In the genomic region with DNA sequence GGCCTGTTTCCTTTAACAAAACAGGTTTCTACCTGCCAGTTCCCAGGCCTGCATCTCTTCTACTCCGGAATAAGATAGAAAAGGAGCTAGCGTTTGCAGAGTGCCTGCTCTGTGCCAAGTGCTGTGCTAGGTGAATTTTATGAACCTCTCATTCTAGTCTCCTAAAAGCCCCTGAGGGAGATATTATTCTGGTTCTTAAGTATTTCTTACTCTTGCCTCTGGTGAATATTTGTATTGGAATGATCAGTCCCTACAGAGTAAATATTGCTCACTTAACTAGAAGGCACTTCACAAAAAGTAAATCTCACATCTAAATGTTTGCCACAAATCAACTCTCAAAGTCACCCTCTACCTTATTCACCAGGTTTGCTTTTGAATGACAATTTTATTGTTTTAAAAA, we compare ENCODE assay signal across 14 cellular contexts.
DNase-seq lines count a peak whose midpoint lies in the region; ATAC-seq and TF ChIP-seq lines count a peak whose summit lies in the region.
"Had no signal": no experiment of that assay in that cellular context is flagged by ENCODE, and none has a peak within 500 bp of the region (broad histone marks: within the 10 kb centered on the region; RNA-seq: fewer than 3 reads in every experiment).

No MANE protein-coding gene starts in this region.

- no peak overlapping the region for H3K4me3 ChIP-seq in epithelial cell of esophagus (ENCODE audit: low read length)
- H3K4me3 ChIP-seq: BLaER1 had no signal

- ATAC-seq in natural killer cell treated with Interleukin-12 subunit alpha and Interleukin-12 subunit beta and Interleukin-15 and Interleukin-18, amount 100 ng/mL, for 72 hours, result no peak
- no peak for ATAC-seq in natural killer cell
- ATAC-seq in GM18517 (IDR thresholded peaks at IDR 0.05; ENCODE audit: unreplicated experiment), result no peak
- ATAC-seq: HCT116 had no signal

- no peaks in the 10 kb centered on the region for H3K27me3 Mint-ChIP-seq in T-helper 2 cell treated with Interferon-gamma antibody and Interleukin-4, amounts not matched to agents 5 μg/mL and 100 μg/mL, for 36 hours (ENCODE audit: low read depth)
- H3K27me3 Mint-ChIP-seq in natural killer cell treated with Interleukin-12 subunit alpha and Interleukin-12 subunit beta and Interleukin-15 and Interleukin-18, amount 100 ng/mL, for 72 hours, result no peaks in the 10 kb centered on the region
- H3K27me3 Mint-ChIP-seq in natural killer cell (ENCODE audit: low read depth in 2 of 2), result no peaks in the 10 kb centered on the region

- TF ChIP-seq CTCF in natural killer cell (IDR thresholded peaks at IDR 0.05), result no peak
- no peak for TF ChIP-seq CTCF in epithelial cell of esophagus (IDR thresholded peaks at IDR 0.05; ENCODE audit: insufficient read depth, low read depth, low read length, missing control alignments)

- peaks cover 57% of the 10 kb centered on the region for H3K4me1 Mint-ChIP-seq in T-helper 2 cell treated with Interferon-gamma antibody and Interleukin-4, amounts not matched to agents 5 μg/mL and 100 μg/mL, for 36 hours (ENCODE audit: low read depth)
- H3K4me1 Mint-ChIP-seq in natural killer cell treated with Interleukin-12 subunit alpha and Interleukin-12 subunit beta and Interleukin-15 and Interleukin-18, amount 100 ng/mL, for 72 hours (ENCODE audit: low read depth in 2 of 2), result peaks cover 45 to 50% of the 10 kb centered on the region in 2 donors
- peaks cover 34 to 37% of the 10 kb centered on the region in 2 donors for H3K4me1 Mint-ChIP-seq in natural killer cell

- intact Hi-C loops in natural killer cell (cut with micrococcal nuclease), result no loop called here

- no peak for DNase-seq in T-helper 2 cell treated with Interferon-gamma antibody and Interleukin-4, amounts not matched to agents 5 μg/mL and 100 μg/mL, for 36 hours (ENCODE audit: low spot score)
- DNase-seq in T-helper 2 cell (no peak), natural killer cell (no peak), epithelial cell of esophagus (ENCODE audit: low read depth) (peak; percentile 29), NCI-H1930 (lab: John Stamatoyannopoulos, UW) (no peak)
- no peak for DNase-seq in natural killer cell treated with Interleukin-12 subunit alpha and Interleukin-12 subunit beta and Interleukin-15 and Interleukin-18, amount 100 ng/mL, for 72 hours (ENCODE audit: low spot score)
- DNase-seq: 8988T; AML-193; CD4-positive, CD25-positive, alpha-beta regulatory T cell; DMS53; GF-D8 had no signal

- H3K9me3 Mint-ChIP-seq in T-helper 2 cell treated with Interferon-gamma antibody and Interleukin-4, amounts not matched to agents 5 μg/mL and 100 μg/mL, for 36 hours, result peaks cover 22% of the 10 kb centered on the region
- peaks cover 5% of the 10 kb centered on the region for H3K9me3 Mint-ChIP-seq in natural killer cell treated with Interleukin-12 subunit alpha and Interleukin-12 subunit beta and Interleukin-15 and Interleukin-18, amount 100 ng/mL, for 72 hours
- H3K9me3 Mint-ChIP-seq in natural killer cell, result no peaks in the 10 kb centered on the region

- peak overlapping the region; percentile 33 for H3K27ac Mint-ChIP-seq in T-helper 2 cell treated with Interferon-gamma antibody and Interleukin-4, amounts not matched to agents 5 μg/mL and 100 μg/mL, for 36 hours
- H3K27ac Mint-ChIP-seq in natural killer cell treated with Interleukin-12 subunit alpha and Interleukin-12 subunit beta and Interleukin-15 and Interleukin-18, amount 100 ng/mL, for 72 hours, result peak overlapping the region; percentile 29 to 61
- no peak overlapping the region for H3K27ac Mint-ChIP-seq in natural killer cell
- H3K27ac Mint-ChIP-seq: CD4-positive, CD25-positive, alpha-beta regulatory T cell had no signal

- no peak overlapping the region for H3K4me3 Mint-ChIP-seq in T-helper 2 cell treated with Interferon-gamma antibody and Interleukin-4, amounts not matched to agents 5 μg/mL and 100 μg/mL, for 36 hours
- no peak overlapping the region for H3K4me3 Mint-ChIP-seq in natural killer cell treated with Interleukin-12 subunit alpha and Interleukin-12 subunit beta and Interleukin-15 and Interleukin-18, amount 100 ng/mL, for 72 hours
- H3K4me3 Mint-ChIP-seq in natural killer cell, result no peak overlapping the region
- H3K4me3 Mint-ChIP-seq: CD4-positive, CD25-positive, alpha-beta regulatory T cell had no signal

- H3K36me3 Mint-ChIP-seq in T-helper 2 cell treated with Interferon-gamma antibody and Interleukin-4, amounts not matched to agents 5 μg/mL and 100 μg/mL, for 36 hours (ENCODE audit: low read depth), result peaks cover 62% of the 10 kb centered on the region
- H3K36me3 Mint-ChIP-seq in natural killer cell treated with Interleukin-12 subunit alpha and Interleukin-12 subunit beta and Interleukin-15 and Interleukin-18, amount 100 ng/mL, for 72 hours, result peaks cover 5% of the 10 kb centered on the region
- no peaks in the 10 kb centered on the region for H3K36me3 Mint-ChIP-seq in natural killer cell
- H3K36me3 Mint-ChIP-seq: CD4-positive, CD25-positive, alpha-beta regulatory T cell had no signal

Comparison
In these comparisons a context has a peak if more than half of its experiments do, and no peak if none do; other contexts are left out.
1. H3K27ac Mint-ChIP-seq: peak in T-helper 2 cell treated with Interferon-gamma antibody and Interleukin-4, amounts not matched to agents 5 μg/mL and 100 μg/mL, for 36 hours (single experiment) and natural killer cell treated with Interleukin-12 subunit alpha and Interleukin-12 subunit beta and Interleukin-15 and Interleukin-18, amount 100 ng/mL, for 72 hours (2 of 2); none in natural killer cell (0 of 2).